Comparison of ENCODE assay signal across 8 cellular contexts in the genomic region with DNA sequence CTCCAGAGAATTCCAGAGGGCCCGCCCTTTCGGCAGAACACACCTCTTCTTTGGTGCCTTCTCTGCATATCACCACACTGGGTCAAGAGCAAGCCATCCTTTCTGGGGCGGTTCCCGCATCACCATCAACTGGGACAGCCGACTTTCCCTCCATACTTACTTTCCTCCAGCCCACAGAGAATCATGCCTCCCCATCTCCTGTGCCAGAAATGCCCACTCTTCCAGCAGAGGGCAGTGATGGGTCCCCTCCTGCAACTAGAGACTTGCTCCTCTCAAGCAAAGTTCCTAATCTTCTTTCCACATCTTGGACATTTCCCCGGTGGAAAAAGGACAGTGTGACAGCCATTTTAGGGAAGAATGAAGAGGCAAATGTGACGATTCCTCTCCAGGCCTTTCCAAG.
DNase-seq lines count a peak whose midpoint lies in the region; ATAC-seq and TF ChIP-seq lines count a peak whose summit lies in the region.

No MANE protein-coding gene starts in this region.

- H3K4me1 Mint-ChIP-seq in CD14-positive monocyte: peaks cover 5% of the 10 kb centered on the region

- no peaks in the 10 kb centered on the region for H3K9me3 Mint-ChIP-seq in CD14-positive monocyte

- no peak for TF ChIP-seq POLR2A in body of pancreas (IDR thresholded peaks at IDR 0.05)

- no peak overlapping the region for H3K4me3 Mint-ChIP-seq in CD14-positive monocyte

- ATAC-seq in GM19463 (IDR thresholded peaks at IDR 0.05; ENCODE audit: unreplicated experiment) (peak; percentile 47), body of pancreas (peak; percentile 65), GM19452 (IDR thresholded peaks at IDR 0.05; ENCODE audit: unreplicated experiment) (no peak), HG03196 (IDR thresholded peaks at IDR 0.05; ENCODE audit: unreplicated experiment) (no peak)

- H3K27ac ChIP-seq in body of pancreas: no peak overlapping the region

- no peak overlapping the region for H3K27ac Mint-ChIP-seq in CD14-positive monocyte

- intact Hi-C loops in CD14-positive monocyte (cut with micrococcal nuclease): loop anchor here in 1 of 2 donors (10.0 kb wide), 1 partner anchor 202 kb away; no protein-coding TSS in a partner anchor
- intact Hi-C loops in body of pancreas (cut with DNase I): loop anchor here (5.0 kb wide), 1 partner anchor 144 kb away; no protein-coding TSS in a partner anchor

- H3K9me3 ChIP-seq in body of pancreas: no peaks in the 10 kb centered on the region

- no peaks in the 10 kb centered on the region for H3K36me3 ChIP-seq in body of pancreas (replicated peaks in 1 of 2; ENCODE audit: insufficient read depth in 1 of 2, low read depth in 2 of 2)

- no peak for DNase-seq in CD14-positive monocyte (ENCODE audit: low spot score)
- DNase-seq in RKO (ENCODE audit: low spot score): peak; percentile 10
- DNase-seq in body of pancreas: peak; percentile 62 to 76 (median 66)
- DNase-seq in islet precursor cell: peak; percentile 84
- peak; percentile 38 for DNase-seq in stimulated activated CD4-positive, alpha-beta T cell treated with anti-CD3 and anti-CD28 coated beads, Interleukin-4, amount 100 ng/mL, for 24 hours

- H3K27me3 Mint-ChIP-seq in CD14-positive monocyte (ENCODE audit: low read depth in 3 of 3): peaks cover 2 to 8% (median 4%) of the 10 kb centered on the region in 3 donors

- 33 to 45% methylated on average over 7 of the region's 7 CpGs for WGBS in body of pancreas, 2 donors

- H3K27me3 ChIP-seq in body of pancreas: no peaks in the 10 kb centered on the region

- H3K4me1 ChIP-seq in body of pancreas: no peaks in the 10 kb centered on the region

- no peak overlapping the region for H3K4me3 ChIP-seq in body of pancreas

- peak; percentile 48 for TF ChIP-seq CTCF in CD14-positive monocyte (IDR thresholded peaks at IDR 0.05)
- TF ChIP-seq CTCF in body of pancreas (IDR thresholded peaks at IDR 0.05): peak; percentile 30 to 76 (median 67)

- H3K36me3 Mint-ChIP-seq in CD14-positive monocyte: no peaks in the 10 kb centered on the region

Comparison
In these comparisons a context has a peak if more than half of its experiments do, and no peak if none do; other contexts are left out.
1. ATAC-seq: peak in GM19463 (single experiment) and body of pancreas (single experiment); none in GM19452 (single experiment) and HG03196 (single experiment).